In genomic region chr5:103224118-103224893, GRCh38 we compare ENCODE assay signal across 8 cellular contexts. TPM values are rescaled to one million over a fixed set of nuclear protein-coding genes. Genes with fewer than 3 reads are reported as not detected.
DNase-seq lines count a peak whose midpoint lies in the region; ATAC-seq and TF ChIP-seq lines count a peak whose summit lies in the region.

No MANE protein-coding gene starts in this region.

- ATAC-seq in GM21360 (IDR thresholded peaks at IDR 0.05; ENCODE audit: unreplicated experiment), result peak; percentile 87
- ATAC-seq in HG03565 (IDR thresholded peaks at IDR 0.05; ENCODE audit: unreplicated experiment), result peak; percentile 95
- ATAC-seq in heart right ventricle, result peak; percentile 61 to 85 (median 75)
- no peak for ATAC-seq in HG03139 (IDR thresholded peaks at IDR 0.05; ENCODE audit: unreplicated experiment)

- H3K36me3 ChIP-seq in heart right ventricle, result no peaks in the 10 kb centered on the region

- H3K27me3 ChIP-seq in heart right ventricle, result peaks cover 0 to 5% (median 0%) of the 10 kb centered on the region in 7 donors

- intact Hi-C loops in heart right ventricle (cut with DNase I), result loop anchor here in 1 of 10 donors (5.0 kb wide), 1 partner anchor 73 kb away; no protein-coding TSS in a partner anchor

- DNase-seq in EL, result peak; percentile 86
- DNase-seq in NOMO-1 (lab: John Stamatoyannopoulos, UW; ENCODE audit: unreplicated experiment in 2 of 2), result peak; percentile 76 to 84
- DNase-seq in activated gamma-delta T cell treated with anti-CD3 and anti-CD28 coated beads, Interleukin-2, amount 50 U/mL, for 16 hours (ENCODE audit: low read depth), result peak; percentile 12
- peak in 1 of 2 donors; percentile 29 for DNase-seq in heart right ventricle
- no peak for DNase-seq in retinal pigment epithelial cell (ENCODE audit: low read depth)

- TF ChIP-seq CTCF in heart right ventricle (IDR thresholded peaks at IDR 0.05) (peak; percentile 30 to 69 (median 64)), retinal pigment epithelial cell (conservative IDR thresholded peaks at IDR 0.05; ENCODE audit: low read depth, low read length) (peak; percentile 72)

- H3K27ac ChIP-seq in heart right ventricle, result no peak overlapping the region

- WGBS in heart right ventricle, 2 donors, result 51 to 52% methylated on average over 11 of the region's 11 CpGs

- peaks cover 0 to 5% (median 0%) of the 10 kb centered on the region in 11 donors for H3K9me3 ChIP-seq in heart right ventricle

- H3K4me3 ChIP-seq in heart right ventricle (no peak overlapping the region), retinal pigment epithelial cell (ENCODE audit: low read length) (no peak overlapping the region)

- H3K4me1 ChIP-seq in heart right ventricle, result no peaks in the 10 kb centered on the region

RNA-seq across cellular contexts. Expression of gene MACIR, which starts 34.3 kb away (rescaled TPM):
- total RNA-seq in heart right ventricle, result 1 to 10 TPM; 2.3 to 5.1 (median 3.8) TPM
- 1 to 10 TPM; 1.8 to 4.8 TPM for polyA plus RNA-seq in heart right ventricle
